8 cellular contexts compared by ENCODE assay signal in the genomic region with DNA sequence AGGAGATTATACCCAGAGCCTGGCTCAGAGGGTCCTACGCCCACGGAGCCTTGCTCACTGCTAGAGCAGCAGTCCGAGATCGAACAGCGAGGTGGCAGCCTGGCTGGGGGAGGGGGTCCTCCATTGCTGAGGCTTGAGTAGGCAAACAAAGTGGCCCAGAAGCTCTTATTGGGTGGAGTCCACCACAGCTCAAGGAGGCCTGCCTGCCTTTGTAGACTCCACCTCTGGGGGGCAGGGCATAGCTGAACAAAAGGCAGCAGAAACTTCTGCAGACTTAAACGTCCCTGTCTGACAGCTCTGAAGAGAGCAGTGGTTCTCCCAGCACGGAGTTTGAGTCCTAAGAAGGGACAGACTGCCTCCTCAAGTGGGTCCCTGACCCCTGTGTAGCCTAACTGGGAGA.
A peak's percentile ranks its signal among the peaks of the same experiment; 100 is the strongest.
DNase-seq lines count a peak whose midpoint lies in the region; TF ChIP-seq lines count a peak whose summit lies in the region.
"Not testable (repeated sequence)": the region's sequence is repeated elsewhere in the genome, so short reads cannot be mapped to it uniquely, and the experiment has no call there.

No MANE protein-coding gene starts in this region.

- H3K9me3 Mint-ChIP-seq in CD14-positive monocyte: not testable (repeated sequence)

- intact Hi-C loops in CD14-positive monocyte (cut with micrococcal nuclease): not testable (repeated sequence)

- H3K27me3 Mint-ChIP-seq in CD14-positive monocyte (ENCODE audit: low read depth in 3 of 3): peaks cover 25 to 34% (median 33%) of the 10 kb centered on the region in 3 donors

- not testable (repeated sequence) for H3K36me3 Mint-ChIP-seq in CD14-positive monocyte

- not testable (repeated sequence) for H3K4me1 Mint-ChIP-seq in CD14-positive monocyte

- DNase-seq in CD14-positive monocyte (ENCODE audit: low spot score); GM20000 (ENCODE audit: low spot score): not testable (repeated sequence)
- DNase-seq in NAMALWA (ENCODE audit: low spot score) (peak; percentile 70), T follicular helper cell (ENCODE audit: low read depth) (peak; percentile 38), erythroblast (lab: John Stamatoyannopoulos, UW) (peak; percentile 15 to 37)
- peak; percentile 53 for DNase-seq in activated CD4-positive, alpha-beta T cell treated with anti-CD3 and anti-CD28 coated beads, Interleukin-2, amount 50 U/mL, for 1 hour
- DNase-seq in activated effector memory CD4-positive, alpha-beta T cell treated with Interleukin-2 at 50 U/mL for 16 hours: peak; percentile 20
- peak; percentile 39 for DNase-seq in stimulated activated CD4-positive, alpha-beta T cell treated with anti-CD3 and anti-CD28 coated beads, Interleukin-2, amount 100 ng/mL, for 4 hours (ENCODE audit: low read depth)

- H3K27ac Mint-ChIP-seq in CD14-positive monocyte: not testable (repeated sequence)

- TF ChIP-seq POLR2A in erythroblast (IDR thresholded peaks at IDR 0.05; ENCODE audit: low read length): not testable (repeated sequence)

- not testable (repeated sequence) for H3K4me3 Mint-ChIP-seq in CD14-positive monocyte

- TF ChIP-seq CTCF in CD14-positive monocyte (IDR thresholded peaks at IDR 0.05): peak; percentile 47
- TF ChIP-seq CTCF in GM20000 (IDR thresholded peaks at IDR 0.05; ENCODE audit: extremely low read depth, missing control alignments): peak; percentile 21
